Comparison of ENCODE assay signal across 41 cellular contexts in the genomic region with DNA sequence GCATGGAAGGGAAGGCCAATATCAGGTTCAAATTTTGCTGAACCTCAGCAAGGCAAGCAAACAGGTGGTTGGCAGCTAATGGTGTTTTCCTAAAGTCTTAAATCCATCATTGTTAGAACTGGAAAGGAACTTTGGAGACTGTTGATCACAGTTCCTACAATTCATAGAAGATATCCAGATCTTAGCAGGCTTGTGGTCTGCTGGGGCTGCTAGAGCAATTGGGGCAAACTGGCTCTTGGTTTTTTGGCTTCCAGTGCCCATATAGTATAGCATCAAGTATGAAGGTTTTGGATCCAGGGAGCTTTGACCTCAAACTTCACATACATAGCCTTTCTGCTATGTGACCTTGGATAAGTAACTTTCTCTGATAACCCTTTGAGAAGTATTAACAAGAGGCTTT. TPM values are rescaled to one million over a fixed set of nuclear protein-coding genes. Genes with fewer than 3 reads are reported as not detected.
"Had no signal": no experiment of that assay in that cellular context is flagged by ENCODE, and none has a peak within 500 bp of the region (broad histone marks: within the 10 kb centered on the region; RNA-seq: fewer than 3 reads in every experiment).

No MANE protein-coding gene starts in this region.

- H3K27me3 Mint-ChIP-seq: brain had no signal

- H3K4me1 Mint-ChIP-seq: activated naive CD4-positive, alpha-beta T cell treated with anti-CD3 and anti-CD28 coated beads, Interleukin-2, amount 10 ng/mL, durations not matched to agents 7 days and 5 days; activated naive CD4-positive, alpha-beta T cell treated with anti-CD3 and anti-CD28 coated beads, Interleukin-2, amount 50 U/mL, for 24 hours; activated naive CD8-positive, alpha-beta T cell treated with anti-CD3 and anti-CD28 coated beads for 36 hours; activated naive CD8-positive, alpha-beta T cell treated with anti-CD3 and anti-CD28 coated beads, Interleukin-2, amount 10 ng/mL, durations not matched to agents 7 days and 5 days; activated naive CD8-positive, alpha-beta T cell treated with anti-CD3 and anti-CD28 coated beads, Interleukin-2, amount 50 U/mL, for 24 hours; activated T-helper 17 cell treated with anti-CD3 and anti-CD28 coated beads, Interleukin-2, amount 50 U/mL, for 72 hours; brain; central memory CD8-positive, alpha-beta T cell had no signal

- H3K36me3 Mint-ChIP-seq: activated naive CD4-positive, alpha-beta T cell treated with anti-CD3 and anti-CD28 coated beads, Interleukin-2, amount 10 ng/mL, durations not matched to agents 7 days and 5 days; activated naive CD4-positive, alpha-beta T cell treated with anti-CD3 and anti-CD28 coated beads, Interleukin-2, amount 50 U/mL, for 24 hours; activated naive CD4-positive, alpha-beta T cell treated with anti-CD3 and anti-CD28 coated beads, Interleukin-2, amount 50 U/mL, for 72 hours; activated naive CD8-positive, alpha-beta T cell; activated naive CD8-positive, alpha-beta T cell treated with anti-CD3 and anti-CD28 coated beads for 36 hours; activated naive CD8-positive, alpha-beta T cell treated with anti-CD3 and anti-CD28 coated beads, Interleukin-2, amount 10 ng/mL, durations not matched to agents 7 days and 5 days had no signal

- H3K36me3 ChIP-seq: adrenal gland, ascending aorta, breast epithelium had no signal

- FAIRE-seq: astrocyte, bronchial epithelial cell had no signal

- H3K4me1 ChIP-seq: adrenal gland, ascending aorta, body of pancreas, breast epithelium had no signal

- H3K9me3 ChIP-seq: adrenal gland, ascending aorta, body of pancreas, breast epithelium had no signal

- H3K27ac ChIP-seq: adrenal gland, ascending aorta, body of pancreas, brain microvascular endothelial cell, breast epithelium, cardiac muscle cell had no signal

- H3K4me3 ChIP-seq: adrenal gland, ascending aorta, body of pancreas, breast epithelium, cardiac muscle cell had no signal

- H3K9me3 Mint-ChIP-seq: activated naive CD4-positive, alpha-beta T cell treated with anti-CD3 and anti-CD28 coated beads for 36 hours; activated naive CD4-positive, alpha-beta T cell treated with anti-CD3 and anti-CD28 coated beads, Interleukin-2, amount 10 ng/mL, durations not matched to agents 7 days and 5 days; activated naive CD4-positive, alpha-beta T cell treated with anti-CD3 and anti-CD28 coated beads, Interleukin-2, amount 50 U/mL, for 24 hours; activated naive CD4-positive, alpha-beta T cell treated with anti-CD3 and anti-CD28 coated beads, Interleukin-2, amount 50 U/mL, for 72 hours; activated naive CD8-positive, alpha-beta T cell treated with anti-CD3 and anti-CD28 coated beads for 36 hours; activated naive CD8-positive, alpha-beta T cell treated with anti-CD3 and anti-CD28 coated beads, Interleukin-2, amount 10 ng/mL, durations not matched to agents 7 days and 5 days; activated naive CD8-positive, alpha-beta T cell treated with anti-CD3 and anti-CD28 coated beads, Interleukin-2, amount 50 U/mL, for 24 hours; activated T-cell treated with anti-CD3 and anti-CD28 coated beads, Interleukin-2, amount 50 U/mL, for 24 hours; activated T-cell treated with anti-CD3 and anti-CD28 coated beads, Interleukin-2, amount 50 U/mL, for 4 hours; activated T-cell treated with anti-CD3 and anti-CD28 coated beads, Interleukin-2, amount 50 U/mL, for 72 hours; activated T-helper 1 cell treated with anti-CD3 and anti-CD28 coated beads, Interleukin-12 subunit alpha, Interleukin-12 subunit beta, Interleukin-2, Interleukin-4 antibody, amounts not matched to agents 30 ng/mL and 10 ng/mL and 1 ng/mL, durations not matched to agents 14 hours and 24 hours and 36 hours; activated T-helper 17 cell treated with anti-CD3 and anti-CD28 coated beads, Interleukin-2, amount 50 U/mL, for 72 hours; activated T-helper 2 cell treated with anti-CD3 and anti-CD28 coated beads, Interferon-gamma antibody, Interleukin-2, Interleukin-4, amounts not matched to agents 10 μg/mL and 5 μg/mL and 100 μg/mL, durations not matched to agents 14 hours and 24 hours and 36 hours; brain; central memory CD8-positive, alpha-beta T cell had no signal

- DNase-seq: activated effector memory CD4-positive, alpha-beta T cell treated with anti-CD3 and anti-CD28 coated beads, Interleukin-2, amount 50 U/mL, for 16 hours; activated effector memory CD4-positive, alpha-beta T cell treated with Interleukin-2 at 50 U/mL for 16 hours; activated gamma-delta T cell; activated gamma-delta T cell treated with Interleukin-2 at 50 U/mL for 16 hours; activated naive CD4-positive, alpha-beta T cell; activated naive CD4-positive, alpha-beta T cell treated with anti-CD3 and anti-CD28 coated beads for 36 hours; activated naive CD4-positive, alpha-beta T cell treated with anti-CD3 and anti-CD28 coated beads, Interleukin-2, amount 10 ng/mL, durations not matched to agents 7 days and 5 days; activated naive CD4-positive, alpha-beta T cell treated with anti-CD3 and anti-CD28 coated beads, Interleukin-2, amount 50 U/mL, for 16 hours; activated naive CD4-positive, alpha-beta T cell treated with Interleukin-2 at 50 U/mL for 16 hours; activated naive CD8-positive, alpha-beta T cell treated with anti-CD3 and anti-CD28 coated beads for 36 hours; activated naive CD8-positive, alpha-beta T cell treated with anti-CD3 and anti-CD28 coated beads, Interleukin-2, amount 10 ng/mL, durations not matched to agents 7 days and 5 days; activated naive CD8-positive, alpha-beta T cell treated with anti-CD3 and anti-CD28 coated beads, Interleukin-2, amount 50 U/mL, for 24 hours; activated T-cell treated with anti-CD3 and anti-CD28 coated beads, Interleukin-2, amount 50 U/mL, for 1 hour; activated T-cell treated with anti-CD3 and anti-CD28 coated beads, Interleukin-2, amount 50 U/mL, for 24 hours; activated T-cell treated with anti-CD3 and anti-CD28 coated beads, Interleukin-2, amount 50 U/mL, for 4 hours; activated T-cell treated with anti-CD3 and anti-CD28 coated beads, Interleukin-2, amount 50 U/mL, for 48 hours; activated T-cell treated with anti-CD3 and anti-CD28 coated beads, Interleukin-2, amount 50 U/mL, for 72 hours; adrenal gland; amniotic stem cell; amygdala; anterior cingulate cortex; aorta; body of pancreas; brain microvascular endothelial cell; caudate nucleus; central memory CD4-positive, alpha-beta T cell; cerebellar nuclear complex had no signal

- H3K27ac Mint-ChIP-seq: activated naive CD4-positive, alpha-beta T cell treated with anti-CD3 and anti-CD28 coated beads for 36 hours; activated naive CD4-positive, alpha-beta T cell treated with anti-CD3 and anti-CD28 coated beads, Interleukin-2, amount 10 ng/mL, durations not matched to agents 7 days and 5 days; activated naive CD4-positive, alpha-beta T cell treated with anti-CD3 and anti-CD28 coated beads, Interleukin-2, amount 50 U/mL, for 24 hours; activated naive CD8-positive, alpha-beta T cell; activated naive CD8-positive, alpha-beta T cell treated with anti-CD3 and anti-CD28 coated beads for 36 hours; activated naive CD8-positive, alpha-beta T cell treated with anti-CD3 and anti-CD28 coated beads, Interleukin-2, amount 10 ng/mL, durations not matched to agents 7 days and 5 days; activated naive CD8-positive, alpha-beta T cell treated with anti-CD3 and anti-CD28 coated beads, Interleukin-2, amount 50 U/mL, for 24 hours; activated T-cell treated with anti-CD3 and anti-CD28 coated beads, Interleukin-2, amount 50 U/mL, for 24 hours; activated T-cell treated with anti-CD3 and anti-CD28 coated beads, Interleukin-2, amount 50 U/mL, for 72 hours; activated T-helper 1 cell treated with anti-CD3 and anti-CD28 coated beads, Interleukin-12 subunit alpha, Interleukin-12 subunit beta, Interleukin-2, Interleukin-4 antibody, amounts not matched to agents 30 ng/mL and 10 ng/mL and 1 ng/mL, durations not matched to agents 14 hours and 24 hours and 36 hours; activated T-helper 17 cell treated with anti-CD3 and anti-CD28 coated beads, Interleukin-2, amount 50 U/mL, for 72 hours; activated T-helper 2 cell treated with anti-CD3 and anti-CD28 coated beads, Interferon-gamma antibody, Interleukin-2, Interleukin-4, amounts not matched to agents 10 μg/mL and 5 μg/mL and 100 μg/mL, durations not matched to agents 14 hours and 24 hours and 36 hours; brain had no signal

- H3K4me3 Mint-ChIP-seq: activated naive CD4-positive, alpha-beta T cell treated with anti-CD3 and anti-CD28 coated beads for 36 hours; activated naive CD4-positive, alpha-beta T cell treated with anti-CD3 and anti-CD28 coated beads, Interleukin-2, amount 10 ng/mL, durations not matched to agents 7 days and 5 days; activated naive CD4-positive, alpha-beta T cell treated with anti-CD3 and anti-CD28 coated beads, Interleukin-2, amount 50 U/mL, for 24 hours; activated naive CD8-positive, alpha-beta T cell; activated naive CD8-positive, alpha-beta T cell treated with anti-CD3 and anti-CD28 coated beads for 36 hours; activated naive CD8-positive, alpha-beta T cell treated with anti-CD3 and anti-CD28 coated beads, Interleukin-2, amount 10 ng/mL, durations not matched to agents 7 days and 5 days; activated naive CD8-positive, alpha-beta T cell treated with anti-CD3 and anti-CD28 coated beads, Interleukin-2, amount 50 U/mL, for 24 hours; activated T-cell treated with anti-CD3 and anti-CD28 coated beads, Interleukin-2, amount 50 U/mL, for 24 hours; activated T-cell treated with anti-CD3 and anti-CD28 coated beads, Interleukin-2, amount 50 U/mL, for 4 hours; activated T-cell treated with anti-CD3 and anti-CD28 coated beads, Interleukin-2, amount 50 U/mL, for 72 hours; activated T-helper 1 cell treated with anti-CD3 and anti-CD28 coated beads, Interleukin-12 subunit alpha, Interleukin-12 subunit beta, Interleukin-2, Interleukin-4 antibody, amounts not matched to agents 30 ng/mL and 10 ng/mL and 1 ng/mL, durations not matched to agents 14 hours and 24 hours and 36 hours; activated T-helper 17 cell treated with anti-CD3 and anti-CD28 coated beads, Interleukin-2, amount 50 U/mL, for 72 hours; brain; central memory CD8-positive, alpha-beta T cell had no signal

- ATAC-seq: activated naive CD4-positive, alpha-beta T cell treated with anti-CD3 and anti-CD28 coated beads, Interleukin-2, amount 50 U/mL, for 72 hours; activated naive CD8-positive, alpha-beta T cell treated with anti-CD3 and anti-CD28 coated beads, Interleukin-2, amount 50 U/mL, for 24 hours; activated T-cell treated with anti-CD3 and anti-CD28 coated beads, Interleukin-2, amount 50 U/mL, for 4 hours; activated T-cell treated with anti-CD3 and anti-CD28 coated beads, Interleukin-2, amount 50 U/mL, for 72 hours; activated T-helper 17 cell treated with anti-CD3 and anti-CD28 coated beads, Interleukin-2, amount 50 U/mL, for 72 hours; body of pancreas had no signal

- H3K27me3 ChIP-seq: adrenal gland, ascending aorta, body of pancreas, brain microvascular endothelial cell, cardiac muscle cell had no signal

RNA-seq across cellular contexts. Expression of a gene that starts 49.7 kb away (rescaled TPM):
- total RNA-seq: activated naive CD8-positive, alpha-beta T cell treated with anti-CD3 and anti-CD28 coated beads, Interleukin-2, amount 10 ng/mL, durations not matched to agents 7 days and 5 days; activated T-helper 1 cell treated with anti-CD3 and anti-CD28 coated beads, Interleukin-12 subunit alpha, Interleukin-12 subunit beta, Interleukin-2, Interleukin-4 antibody, amounts not matched to agents 30 ng/mL and 10 ng/mL and 1 ng/mL, durations not matched to agents 14 hours and 24 hours and 36 hours; ascending aorta; body of pancreas; breast epithelium; bronchial epithelial cell; cardiac septum had no signal
